10 cellular contexts compared by ENCODE assay signal in genomic region chr10:5545778-5546710, GRCh38. TPM values are rescaled to one million over a fixed set of nuclear protein-coding genes. Genes with fewer than 3 reads are reported as not detected.
A peak's percentile ranks its signal among the peaks of the same experiment; 100 is the strongest.
DNase-seq lines count a peak whose midpoint lies in the region; ATAC-seq, FAIRE-seq and TF ChIP-seq lines count a peak whose summit lies in the region.
"Had no signal": no experiment of that assay in that cellular context is flagged by ENCODE, and none has a peak within 500 bp of the region (broad histone marks: within the 10 kb centered on the region; RNA-seq: fewer than 3 reads in every experiment).

No MANE protein-coding gene starts in this region.

- no peaks in the 10 kb centered on the region for H3K36me3 ChIP-seq in esophagus squamous epithelium
- no peaks in the 10 kb centered on the region for H3K36me3 ChIP-seq in neuronal stem cell (replicated peaks in 1 of 2; ENCODE audit: control insufficient read depth in 2 of 2, insufficient read depth in 2 of 2, low read length in 2 of 2)

- no peak overlapping the region for H2BK12ac ChIP-seq in neuronal stem cell (ENCODE audit: low read length)

- H3K9ac ChIP-seq in neuronal stem cell (ENCODE audit: low read depth, low read length, poor library complexity) = peak overlapping the region; percentile 24

- H3K9me3 ChIP-seq in AG04450 (ENCODE audit: control insufficient read depth, insufficient read depth, low read length) (peaks cover 10% of the 10 kb centered on the region), esophagus squamous epithelium (no peaks in the 10 kb centered on the region), neuronal stem cell (replicated peaks in 1 of 2; ENCODE audit: control insufficient read depth in 2 of 2, insufficient read depth in 1 of 2, low read depth in 1 of 2, low read length in 2 of 2) (no peaks in the 10 kb centered on the region)

- CTCF ChIA-PET in AG04450 (lab: Charles Lee) = no interaction called here

- H3K4me3 ChIP-seq in AG04450 (ENCODE audit: low read depth, low read length) (no peak overlapping the region), esophagus squamous epithelium (peak overlapping the region in 1 of 4 donors; percentile 1), neuronal stem cell (ENCODE audit: low read length in 2 of 2) (no peak overlapping the region)
- H3K4me3 ChIP-seq: dorsolateral prefrontal cortex had no signal

- no peak for TF ChIP-seq POLR2A in esophagus squamous epithelium (IDR thresholded peaks at IDR 0.05)

- peak overlapping the region; percentile 86 for H3K23ac ChIP-seq in neuronal stem cell (ENCODE audit: low read depth, low read length, poor library complexity)

- H3K27me3 ChIP-seq in AG04450 (ENCODE audit: control insufficient read depth, insufficient read depth, low read length) (no peaks in the 10 kb centered on the region), esophagus squamous epithelium (no peaks in the 10 kb centered on the region), neuronal stem cell (ENCODE audit: control insufficient read depth in 3 of 3, insufficient read depth in 3 of 3, low read depth in 1 of 3, low read length in 3 of 3) (no peaks in the 10 kb centered on the region)
- H3K27me3 ChIP-seq: dorsolateral prefrontal cortex had no signal

- H3K4me1 ChIP-seq in esophagus squamous epithelium = peaks cover 46 to 81% (median 50%) of the 10 kb centered on the region in 3 donors
- H3K4me1 ChIP-seq in neuronal stem cell (ENCODE audit: control insufficient read depth in 2 of 2, insufficient read depth in 1 of 2, low read depth in 1 of 2, low read length in 2 of 2) = peaks cover 10 to 11% of the 10 kb centered on the region in 2 donors

- H3K4ac ChIP-seq in neuronal stem cell (ENCODE audit: low read length) = no peak overlapping the region

- intact Hi-C loops in esophagus squamous epithelium (cut with DNase I) = no loop called here

- no peaks in the 10 kb centered on the region for H3K79me1 ChIP-seq in neuronal stem cell (ENCODE audit: low read depth, low read length)

- no peak overlapping the region for H2BK5ac ChIP-seq in neuronal stem cell (ENCODE audit: low read length)

- POLR2A ChIA-PET in AG04450 (lab: Yijun Ruan, JAX) = interaction anchor here (0.9 to 1.0 kb wide), 2 partner anchors 10 to 84 kb away, joined by 5 to 7 read pairs; no protein-coding TSS in a partner anchor

- H3K18ac ChIP-seq in neuronal stem cell (ENCODE audit: low read length) = peak overlapping the region; percentile 58

- no peak overlapping the region for H4K91ac ChIP-seq in neuronal stem cell (ENCODE audit: low read depth, low read length, poor library complexity)

- peak overlapping the region; percentile 70 for H2BK15ac ChIP-seq in neuronal stem cell (ENCODE audit: low read length)

- no peak overlapping the region for H2BK120ac ChIP-seq in neuronal stem cell (ENCODE audit: low read depth, low read length)

- H2AFZ ChIP-seq in neuronal stem cell (ENCODE audit: low read length) = no peak overlapping the region

- WGBS in esophagus squamous epithelium, 2 donors = 44 to 63% methylated on average over 9 of the region's 23 CpGs
- no CpG with 5 or more reads among the region's 23 CpGs for WGBS in neuronal stem cell (ENCODE audit: extremely low coverage in 2 of 2, insufficient read length in 2 of 2, insufficient replicate concordance in 1 of 2), 2 donors

- H3K27ac ChIP-seq in AG04450 (ENCODE audit: low read depth, low read length) (peak overlapping the region; percentile 92), esophagus squamous epithelium (peak overlapping the region; percentile 86 to 94 (median 92)), neuronal stem cell (replicated peaks; ENCODE audit: low read length) (no peak overlapping the region)

- H3K14ac ChIP-seq in neuronal stem cell (ENCODE audit: low read length) = peak overlapping the region; percentile 58

- no peak overlapping the region for H3K4me2 ChIP-seq in neuronal stem cell (ENCODE audit: insufficient read depth, low read length, poor library complexity, severe bottlenecking)

- no peak for ATAC-seq in GM18498 (IDR thresholded peaks at IDR 0.05; ENCODE audit: unreplicated experiment)
- no peak for ATAC-seq in GM18873 (IDR thresholded peaks at IDR 0.05; ENCODE audit: low FRiP score, unreplicated experiment)

- no peak overlapping the region for H4K8ac ChIP-seq in neuronal stem cell (ENCODE audit: low read depth, low read length)

- no peak for FAIRE-seq in D721Med (lab: Jason Lieb, UNC)

- TF ChIP-seq CTCF in AG04450 (IDR thresholded peaks at IDR 0.05; ENCODE audit: low read depth, low read length) (no peak), esophagus squamous epithelium (IDR thresholded peaks at IDR 0.05) (no peak), D721Med (IDR thresholded peaks at IDR 0.05; ENCODE audit: insufficient read depth, missing control alignments) (no peak)

- DNase-seq in AG04450 (ENCODE audit: low read depth, low spot score) (peak; percentile 85), NCI-H748 (lab: John Stamatoyannopoulos, UW; ENCODE audit: unreplicated experiment) (peak; percentile 56), esophagus squamous epithelium (lab: John Stamatoyannopoulos, UW) (no peak), neuronal stem cell (ENCODE audit: low spot score) (no peak), SK-N-DZ (ENCODE audit: low spot score) (no peak), D721Med (ENCODE audit: insufficient read length, low spot score) (no peak)

- peak overlapping the region; percentile 71 for H2AK5ac ChIP-seq in neuronal stem cell (ENCODE audit: low read depth, low read length)

RNA-seq across cellular contexts. Expression of gene CALML3, which starts 21.3 kb away (rescaled TPM):
- polyA plus RNA-seq in AG04450 (2011; rRNA removed) = not detected in 2 replicates
- not detected in 2 replicates for polyA minus RNA-seq in AG04450 (2011; rRNA and poly(A)+ RNA removed)
- total RNA-seq in esophagus squamous epithelium = 100 to 1,000 TPM; 196 to 799 (median 315) TPM
- not detected for polyA plus RNA-seq in neuronal stem cell (2013, experiment 1 of 2)
- polyA plus RNA-seq in neuronal stem cell (2013, experiment 2 of 2) = not detected
- polyA plus RNA-seq in SK-N-DZ (2014; cell fraction: cytosol; rRNA removed) = not detected in 2 replicates
- not detected in 2 replicates for polyA plus RNA-seq in SK-N-DZ (2014; cell fraction: nucleus; rRNA removed)
- total RNA-seq: SK-MEL-5 had no signal

RNA-seq across cellular contexts. Expression of gene CALML5, which starts 46.7 kb away (rescaled TPM):
- polyA plus RNA-seq in AG04450 (2011; rRNA removed) = not detected in 2 replicates
- not detected in 2 replicates for polyA minus RNA-seq in AG04450 (2011; rRNA and poly(A)+ RNA removed)
- total RNA-seq in esophagus squamous epithelium = 100 to 1,000 TPM in 1 of 4 donors, 10 to 100 TPM in 3; 14.5 to 148 (median 22.6) TPM
- polyA plus RNA-seq in neuronal stem cell (2013, experiment 1 of 2) = not detected
- not detected for polyA plus RNA-seq in neuronal stem cell (2013, experiment 2 of 2)
- polyA plus RNA-seq in SK-N-DZ (2014; cell fraction: cytosol; rRNA removed) = not detected in 2 replicates
- not detected in 2 replicates for polyA plus RNA-seq in SK-N-DZ (2014; cell fraction: nucleus; rRNA removed)
- total RNA-seq: dorsolateral prefrontal cortex, SK-MEL-5 had no signal

Comparison
In these comparisons a context has a peak if more than half of its experiments do, and no peak if none do; other contexts are left out.
1. DNase-seq: peak in AG04450 (single experiment) and NCI-H748 (single experiment); none in esophagus squamous epithelium (single experiment), neuronal stem cell (single experiment), SK-N-DZ (single experiment) and D721Med (single experiment).